ENCODE assay signal across 1 cellular context in genomic region chr15:81323944-81324881, GRCh38.
TF ChIP-seq lines count a peak whose summit lies in the region.

Gene STARD5 (minus strand): TSS chr15:81324141. CDS start chr15:81324099, 42 bp downstream.

TF ChIP-seq in HepG2, 621 proteins besides CTCF, POLR2A, EP300 and RAD21 (continued from another document and continues in another):
- TF ChIP-seq GMEB1 (CRISPR knock-in tag; IDR thresholded peaks at IDR 0.05; ENCODE audit: borderline replicate concordance) (peak; percentile 61; the same call in 1 of the 2 replicates), SP4 (CRISPR knock-in tag; IDR thresholded peaks at IDR 0.05) (peak; percentile 98), ZNF609 (CRISPR knock-in tag; IDR thresholded peaks at IDR 0.05; ENCODE audit: borderline replicate concordance) (no peak), ZSCAN25 (CRISPR knock-in tag; IDR thresholded peaks at IDR 0.05) (peak; percentile 60; the same call in 1 of the 2 replicates), ZNF446 (CRISPR knock-in tag; IDR thresholded peaks at IDR 0.05) (peak; percentile 32; the same call in 1 of the 2 replicates), ZBTB10 (CRISPR knock-in tag; IDR thresholded peaks at IDR 0.05; ENCODE audit: borderline replicate concordance) (no peak), ZNF572 (CRISPR knock-in tag; IDR thresholded peaks at IDR 0.05) (no peak), ETV5 (CRISPR knock-in tag; IDR thresholded peaks at IDR 0.05; ENCODE audit: borderline replicate concordance) (no peak), ZFP90 (CRISPR knock-in tag; IDR thresholded peaks at IDR 0.05; ENCODE audit: borderline replicate concordance) (peak; percentile 65; the same call in 1 of the 2 replicates), ZNF605 (CRISPR knock-in tag; IDR thresholded peaks at IDR 0.05) (0 out of 2 replicates have a peak, but pooled peaks have one; percentile 24), GTF2F1 (IDR thresholded peaks at IDR 0.05; ENCODE audit: low read length) (0 out of 2 replicates have a peak, but pooled peaks have one; percentile 61), RNF2 (conservative IDR thresholded peaks at IDR 0.05; ENCODE audit: low read depth) (peak; percentile 52; the same call in 1 of the 2 replicates), HMGXB3 (CRISPR knock-in tag; IDR thresholded peaks at IDR 0.05; ENCODE audit: borderline replicate concordance) (no peak), ZNF670 (CRISPR knock-in tag; IDR thresholded peaks at IDR 0.05; ENCODE audit: borderline replicate concordance) (peak; percentile 45; the same call in 1 of the 2 replicates), ZNF780A (CRISPR knock-in tag; IDR thresholded peaks at IDR 0.05) (0 out of 2 replicates have a peak, but pooled peaks have one; percentile 60), PBX2 (CRISPR knock-in tag; IDR thresholded peaks at IDR 0.05) (peak; percentile 87), SKIL (CRISPR knock-in tag; IDR thresholded peaks at IDR 0.05; ENCODE audit: borderline replicate concordance) (peak; percentile 33; the same call in 1 of the 2 replicates), ZNF362 (CRISPR knock-in tag; IDR thresholded peaks at IDR 0.05; ENCODE audit: borderline replicate concordance) (no peak), ZNF180 (CRISPR knock-in tag; IDR thresholded peaks at IDR 0.05; ENCODE audit: borderline replicate concordance, low read depth) (no peak), TCF7L2 (IDR thresholded peaks at IDR 0.05; ENCODE audit: low read depth, low read length) (no peak), YEATS2 (CRISPR knock-in tag; IDR thresholded peaks at IDR 0.05; ENCODE audit: borderline replicate concordance) (peak; percentile 31; the same call in 1 of the 2 replicates), NFKBIZ (CRISPR knock-in tag; IDR thresholded peaks at IDR 0.05) (no peak), SP2 (CRISPR knock-in tag; IDR thresholded peaks at IDR 0.05) (peak; percentile 93), ONECUT2 (CRISPR knock-in tag; IDR thresholded peaks at IDR 0.05) (no peak), ZNF768 (CRISPR knock-in tag; IDR thresholded peaks at IDR 0.05) (no peak), ZNF383 (CRISPR knock-in tag; IDR thresholded peaks at IDR 0.05; ENCODE audit: borderline replicate concordance) (no peak), ZNF343 (CRISPR knock-in tag; IDR thresholded peaks at IDR 0.05) (0 out of 2 replicates have a peak, but pooled peaks have one; percentile 31), RBM22 (optimal IDR thresholded peaks at IDR 0.05; ENCODE audit: low read length) (no peak), ZNF329 (CRISPR knock-in tag; IDR thresholded peaks at IDR 0.05; ENCODE audit: low read depth) (no peak), ERF (CRISPR knock-in tag; IDR thresholded peaks at IDR 0.05) (peak; percentile 29), ARHGAP35 (CRISPR knock-in tag; IDR thresholded peaks at IDR 0.05; ENCODE audit: borderline replicate concordance) (no peak), ZNF225 (CRISPR knock-in tag; IDR thresholded peaks at IDR 0.05) (peak; percentile 14; the same call in 1 of the 2 replicates), ZNF3 (CRISPR knock-in tag; IDR thresholded peaks at IDR 0.05) (no peak), DBP (CRISPR knock-in tag; IDR thresholded peaks at IDR 0.05; ENCODE audit: not compliant biosample characterization) (no peak), POLR2G (IDR thresholded peaks at IDR 0.05; ENCODE audit: low read depth, low read length) (peak; percentile 82), AGO1 (IDR thresholded peaks at IDR 0.05; ENCODE audit: low read depth, low read length, poor library complexity, severe bottlenecking) (peak; percentile 43), HNRNPUL1 (IDR thresholded peaks at IDR 0.05; ENCODE audit: low read depth, low read length) (no peak), ZC3H13 (CRISPR knock-in tag; IDR thresholded peaks at IDR 0.05) (0 out of 2 replicates have a peak, but pooled peaks have one; percentile 49), GPBP1L1 (CRISPR knock-in tag; IDR thresholded peaks at IDR 0.05) (no peak), ATAD3A (CRISPR knock-in tag; IDR thresholded peaks at IDR 0.05) (no peak)
